ENCODE assay signal across 15 cellular contexts in the genomic region with DNA sequence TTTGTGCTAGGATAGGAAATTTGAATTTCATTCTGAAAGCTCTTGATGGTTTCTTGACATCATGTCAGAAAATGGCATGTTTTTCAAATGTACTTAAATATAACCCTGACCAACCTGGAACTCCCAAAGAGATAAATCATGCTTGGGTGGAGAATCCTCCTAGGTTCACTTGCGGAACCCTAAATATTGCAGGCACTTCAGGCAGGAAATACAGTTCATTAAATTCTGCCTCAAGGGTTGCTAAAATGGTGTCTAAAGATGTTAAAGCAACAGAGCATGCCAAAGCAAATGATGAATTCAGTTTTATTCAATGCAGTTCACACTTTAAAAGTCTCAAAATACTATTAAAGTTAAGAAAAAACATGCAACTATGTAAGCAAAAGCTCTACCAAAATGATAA.
"Had no signal": no experiment of that assay in that cellular context is flagged by ENCODE, and none has a peak within 500 bp of the region (broad histone marks: within the 10 kb centered on the region; RNA-seq: fewer than 3 reads in every experiment).

No MANE protein-coding gene starts in this region.

- ATAC-seq: foreskin keratinocyte; lower lobe of right lung; natural killer cell treated with Interleukin-12 subunit alpha and Interleukin-12 subunit beta and Interleukin-15 and Interleukin-18, amount 100 ng/mL, for 72 hours; pancreas; right cardiac atrium had no signal

- H3K27ac ChIP-seq: foreskin keratinocyte, left ventricle myocardium inferior, lower lobe of right lung, pancreas had no signal

- H3K4me2 ChIP-seq: smooth muscle cell had no signal

- DNase-seq: effector CD4-positive, alpha-beta T cell; endodermal cell; erythroblast; foreskin keratinocyte; immature natural killer cell; left ventricle myocardium inferior; lower lobe of right lung; occipital lobe; pancreas; right cardiac atrium; stimulated activated CD4-positive, alpha-beta T cell treated with anti-CD3 and anti-CD28 coated beads, Interleukin-2, amount 100 ng/mL, for 48 hours; stimulated activated naive CD4-positive, alpha-beta T cell treated with Interleukin-2 at 50 U/mL for 16 hours; trophoblast cell had no signal

- H3K27me3 ChIP-seq: foreskin keratinocyte, pancreas had no signal

- H3K9me3 ChIP-seq: lower lobe of right lung, pancreas had no signal

- H3K4me1 ChIP-seq: left ventricle myocardium inferior, lower lobe of right lung, pancreas had no signal

- H3K36me3 ChIP-seq: left ventricle myocardium inferior, lower lobe of right lung, pancreas had no signal

- H3K4me3 ChIP-seq: left ventricle myocardium inferior, lower lobe of right lung, pancreas, smooth muscle cell had no signal
